ENCODE assay signal across 21 cellular contexts in the genomic region with DNA sequence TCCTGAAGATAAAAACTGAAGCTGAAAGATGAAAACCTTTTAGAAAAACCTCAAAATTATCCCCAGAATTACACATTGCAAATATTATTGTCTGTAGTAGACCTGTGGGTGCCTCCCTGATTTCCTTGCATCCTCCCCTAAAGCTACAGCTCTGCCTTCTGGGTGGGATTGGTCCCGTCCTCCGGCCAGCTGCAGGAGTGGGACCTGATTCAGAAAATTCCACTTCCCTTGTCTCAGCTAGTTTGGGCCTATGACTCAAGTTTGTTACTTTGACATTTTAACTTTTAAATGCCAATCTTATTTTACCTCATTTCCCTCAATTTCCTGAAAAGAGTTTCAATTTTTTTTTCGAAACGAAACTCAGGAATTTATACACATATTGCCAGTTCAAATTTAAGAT.
"Had no signal": no experiment of that assay in that cellular context is flagged by ENCODE, and none has a peak within 500 bp of the region (broad histone marks: within the 10 kb centered on the region; RNA-seq: fewer than 3 reads in every experiment).

No MANE protein-coding gene starts in this region.

- H3K36me3 ChIP-seq: right atrium auricular region, transverse colon, vagina had no signal

- H3K4me1 ChIP-seq: body of pancreas, right atrium auricular region, transverse colon, vagina had no signal

- H3K9me3 Mint-ChIP-seq: activated CD4-positive, alpha-beta memory T cell treated with anti-CD3 and anti-CD28 coated beads for 36 hours; activated naive CD4-positive, alpha-beta T cell treated with anti-CD3 and anti-CD28 coated beads, Interleukin-2, amount 10 ng/mL, durations not matched to agents 7 days and 5 days; activated T-helper 2 cell treated with anti-CD3 and anti-CD28 coated beads, Interferon-gamma antibody, Interleukin-2, Interleukin-4, amounts not matched to agents 10 μg/mL and 5 μg/mL and 100 μg/mL, durations not matched to agents 14 hours and 24 hours and 36 hours; natural killer cell treated with Interleukin-12 subunit alpha and Interleukin-12 subunit beta and Interleukin-15 and Interleukin-18, amount 100 ng/mL, for 72 hours had no signal

- H3K4me1 Mint-ChIP-seq: activated naive CD4-positive, alpha-beta T cell treated with anti-CD3 and anti-CD28 coated beads, Interleukin-2, amount 10 ng/mL, durations not matched to agents 7 days and 5 days had no signal

- H3K27me3 ChIP-seq: body of pancreas, right atrium auricular region, transverse colon, vagina had no signal

- H3K27ac ChIP-seq: body of pancreas, right atrium auricular region, transverse colon, vagina, VCaP had no signal

- H3K36me3 Mint-ChIP-seq: activated CD4-positive, alpha-beta memory T cell treated with anti-CD3 and anti-CD28 coated beads for 36 hours; activated CD8-positive, alpha-beta memory T cell treated with anti-CD3 and anti-CD28 coated beads, Interleukin-2, amount 10 ng/mL, durations not matched to agents 7 days and 5 days; activated naive CD4-positive, alpha-beta T cell treated with anti-CD3 and anti-CD28 coated beads, Interleukin-2, amount 10 ng/mL, durations not matched to agents 7 days and 5 days; natural killer cell treated with Interleukin-12 subunit alpha and Interleukin-12 subunit beta and Interleukin-15 and Interleukin-18, amount 100 ng/mL, for 72 hours had no signal

- DNase-seq: activated CD4-positive, alpha-beta memory T cell treated with anti-CD3 and anti-CD28 coated beads for 36 hours; activated CD4-positive, alpha-beta T cell treated with anti-CD3 and anti-CD28 coated beads for 1 hour; activated CD8-positive, alpha-beta memory T cell treated with anti-CD3 and anti-CD28 coated beads, Interleukin-2, amount 10 ng/mL, durations not matched to agents 7 days and 5 days; activated naive CD4-positive, alpha-beta T cell treated with anti-CD3 and anti-CD28 coated beads, Interleukin-2, amount 10 ng/mL, durations not matched to agents 7 days and 5 days; activated T-cell treated with anti-CD3 and anti-CD28 coated beads, Interleukin-2, amount 50 U/mL, for 1 hour; amniotic stem cell; body of pancreas; caudate nucleus; foreskin melanocyte; mesendoderm; small intestine; stimulated activated CD4-positive, alpha-beta T cell treated with anti-CD3 and anti-CD28 coated beads, Interleukin-4, amount 100 ng/mL, for 4 hours; stimulated activated CD8-positive, alpha-beta memory T cell treated with anti-CD3 and anti-CD28 coated beads, Interleukin-4, amount 100 ng/mL, for 48 hours; stimulated activated naive CD4-positive, alpha-beta T cell treated with Interleukin-2 at 50 U/mL for 16 hours; transverse colon had no signal

- H3K4me3 Mint-ChIP-seq: activated CD4-positive, alpha-beta memory T cell treated with anti-CD3 and anti-CD28 coated beads for 36 hours; activated CD8-positive, alpha-beta memory T cell treated with anti-CD3 and anti-CD28 coated beads, Interleukin-2, amount 10 ng/mL, durations not matched to agents 7 days and 5 days; activated naive CD4-positive, alpha-beta T cell treated with anti-CD3 and anti-CD28 coated beads, Interleukin-2, amount 10 ng/mL, durations not matched to agents 7 days and 5 days; natural killer cell treated with Interleukin-12 subunit alpha and Interleukin-12 subunit beta and Interleukin-15 and Interleukin-18, amount 100 ng/mL, for 72 hours had no signal

- H3K27ac Mint-ChIP-seq: activated CD4-positive, alpha-beta memory T cell treated with anti-CD3 and anti-CD28 coated beads for 36 hours; activated CD8-positive, alpha-beta memory T cell treated with anti-CD3 and anti-CD28 coated beads, Interleukin-2, amount 10 ng/mL, durations not matched to agents 7 days and 5 days; activated naive CD4-positive, alpha-beta T cell treated with anti-CD3 and anti-CD28 coated beads, Interleukin-2, amount 10 ng/mL, durations not matched to agents 7 days and 5 days; activated T-helper 2 cell treated with anti-CD3 and anti-CD28 coated beads, Interferon-gamma antibody, Interleukin-2, Interleukin-4, amounts not matched to agents 10 μg/mL and 5 μg/mL and 100 μg/mL, durations not matched to agents 14 hours and 24 hours and 36 hours; natural killer cell treated with Interleukin-12 subunit alpha and Interleukin-12 subunit beta and Interleukin-15 and Interleukin-18, amount 100 ng/mL, for 72 hours; progenitor cell of endocrine pancreas had no signal

- ATAC-seq: activated CD8-positive, alpha-beta memory T cell treated with anti-CD3 and anti-CD28 coated beads, Interleukin-2, amount 10 ng/mL, durations not matched to agents 7 days and 5 days; body of pancreas; natural killer cell treated with Interleukin-12 subunit alpha and Interleukin-12 subunit beta and Interleukin-15 and Interleukin-18, amount 100 ng/mL, for 72 hours had no signal

- H3K4me3 ChIP-seq: body of pancreas, right atrium auricular region, transverse colon, vagina had no signal

- H3K27me3 Mint-ChIP-seq: activated CD4-positive, alpha-beta memory T cell treated with anti-CD3 and anti-CD28 coated beads for 36 hours had no signal

- H3K9me3 ChIP-seq: body of pancreas, right atrium auricular region, transverse colon, vagina had no signal
